21 cellular contexts compared by ENCODE assay signal in genomic region chr1:6084781-6085495, GRCh38. TPM values are rescaled to one million over a fixed set of nuclear protein-coding genes. Genes with fewer than 3 reads are reported as not detected.
A peak's percentile ranks its signal among the peaks of the same experiment; 100 is the strongest.
DNase-seq lines count a peak whose midpoint lies in the region; ATAC-seq, FAIRE-seq and TF ChIP-seq lines count a peak whose summit lies in the region.
"Had no signal": no experiment of that assay in that cellular context is flagged by ENCODE, and none has a peak within 500 bp of the region (broad histone marks: within the 10 kb centered on the region; RNA-seq: fewer than 3 reads in every experiment).

No MANE protein-coding gene starts in this region.

- peak overlapping the region; percentile 15 for H2AK9ac ChIP-seq in IMR-90 (replicated peaks; ENCODE audit: low read depth, low read length, poor library complexity)

- no peak overlapping the region for H3K18ac ChIP-seq in IMR-90 (ENCODE audit: low read depth, low read length)
- H3K18ac ChIP-seq in H1 (ENCODE audit: extremely low read depth, low read length) = no peak overlapping the region

- no peak overlapping the region for H3K23ac ChIP-seq in IMR-90 (ENCODE audit: low read depth, low read length)
- no peak overlapping the region for H3K23ac ChIP-seq in H1 (ENCODE audit: insufficient read length)

- H2BK120ac ChIP-seq in IMR-90 (ENCODE audit: low read depth, low read length) (no peak overlapping the region), H1 (replicated peaks; ENCODE audit: low read depth, low read length) (no peak overlapping the region)

- no peaks in the 10 kb centered on the region for H4K20me1 ChIP-seq in IMR-90 (ENCODE audit: insufficient read depth, low read length)
- no peaks in the 10 kb centered on the region for H4K20me1 ChIP-seq in H1 (replicated peaks in 1 of 2; ENCODE audit: control insufficient read depth in 1 of 2, insufficient read depth in 2 of 2, low read length in 2 of 2)

- no peaks in the 10 kb centered on the region for H3K79me2 ChIP-seq in H1 (ENCODE audit: control insufficient read depth in 1 of 2, insufficient read depth in 2 of 2, low read length in 2 of 2)

- no peak overlapping the region for H2BK20ac ChIP-seq in IMR-90 (ENCODE audit: low read depth, low read length)
- H2BK20ac ChIP-seq in H1 (ENCODE audit: low read length) = no peak overlapping the region

- no peak for FAIRE-seq in H1 (lab: Jason Lieb, UNC)
- FAIRE-seq: GM12892, GM19239 had no signal

- no peak for TF ChIP-seq RAD21 in IMR-90 (IDR thresholded peaks at IDR 0.05; ENCODE audit: low read length)
- TF ChIP-seq RAD21 in H1 (IDR thresholded peaks at IDR 0.05 in 1 of 2, conservative IDR thresholded peaks at IDR 0.05 in 1 of 2; ENCODE audit: low read depth in 2 of 2, low read length in 2 of 2) = no peak

- H3K56ac ChIP-seq in IMR-90 (ENCODE audit: extremely low read depth, insufficient read depth, low read length) (no peak overlapping the region), H1 (replicated peaks; ENCODE audit: insufficient read length, low read depth, low read length) (no peak overlapping the region)

- H3K79me1 ChIP-seq in IMR-90 (ENCODE audit: low read depth in 1 of 2, low read length in 2 of 2) = no peaks in the 10 kb centered on the region
- no peaks in the 10 kb centered on the region for H3K79me1 ChIP-seq in H1 (ENCODE audit: low read depth, low read length)

- CTCF ChIA-PET in IMR-90 (lab: Yijun Ruan, JAX) (no interaction called here), H1 (lab: Charles Lee; ENCODE audit: partially characterized antibody) (interaction anchor here (0.6 to 5.9 kb wide), 12 partner anchors 9 to 76 kb away, joined by 3 to 38 read pairs (median 4); no protein-coding TSS in a partner anchor)

- no peak overlapping the region for H2BK5ac ChIP-seq in IMR-90 (ENCODE audit: low read depth, low read length, poor library complexity, severe bottlenecking)
- no peak overlapping the region for H2BK5ac ChIP-seq in H1 (ENCODE audit: low read depth, low read length)

- TF ChIP-seq EP300 in H1 (IDR thresholded peaks at IDR 0.05; ENCODE audit: borderline replicate concordance in 1 of 2, low read depth in 2 of 2, low read length in 2 of 2) = no peak

- H3K4me1 ChIP-seq in IMR-90 (ENCODE audit: control insufficient read depth, insufficient read depth, low read length) = no peaks in the 10 kb centered on the region
- H3K4me1 ChIP-seq in H1 (replicated peaks in 1 of 4; ENCODE audit: control insufficient read depth in 3 of 4, insufficient read depth in 4 of 4, low read length in 3 of 4) = peaks cover 0 to 5% (median 2%) of the 10 kb centered on the region in 4 experiments; a peak in 3 of 7 replicates

- H3K4me2 ChIP-seq in IMR-90 (ENCODE audit: low read depth, low read length) (no peak overlapping the region), H1 (ENCODE audit: insufficient read depth in 1 of 2, low read depth in 2 of 2, low read length in 2 of 2) (no peak overlapping the region)
- H3K4me2 ChIP-seq: KMS-11 had no signal

- POLR2A ChIA-PET in IMR-90 (lab: Charles Lee; ENCODE audit: unreplicated experiment) (no interaction called here), H1 (lab: Charles Lee; ENCODE audit: partially characterized antibody) (interaction anchor here (1.0 kb wide), 1 partner anchor 9 kb away, joined by 3 read pairs; no protein-coding TSS in a partner anchor)

- no peak overlapping the region for H2BK12ac ChIP-seq in H1 (ENCODE audit: low read depth, low read length)

- dilution Hi-C loops in IMR-90 (cut with HindIII; ENCODE audit: low sequenced_read_pairs, unreplicated experiment) = no loop called here

- H3K4me3 ChIP-seq in IMR-90 (ENCODE audit: insufficient read depth, low read depth, low read length) = no peak overlapping the region
- no peak overlapping the region for H3K4me3 ChIP-seq in H1 (ENCODE audit: extremely low read depth in 1 of 4, insufficient read depth in 2 of 4, low read depth in 3 of 4, low read length in 4 of 4)

- H3K9ac ChIP-seq in IMR-90 (ENCODE audit: low read depth, low read length) = no peak overlapping the region
- H3K9ac ChIP-seq in H1 (replicated peaks in 1 of 4; ENCODE audit: extremely low read depth in 1 of 4, low read depth in 3 of 4, low read length in 3 of 4) = no peak overlapping the region
- H3K9ac ChIP-seq: KMS-11 had no signal

- 35% methylated on average over 5 of the region's 18 CpGs; no CpG with 5 or more reads in 1 of the 2 experiments for WGBS in IMR-90 (ENCODE audit: extremely low coverage in 2 of 2, insufficient read length in 1 of 2), 2 experiments
- 91% methylated on average over 18 of the region's 18 CpGs; no CpG with 5 or more reads in 1 of the 2 experiments for WGBS in H1 (ENCODE audit: extremely low coverage in 1 of 2, insufficient coverage in 1 of 2, insufficient read length in 1 of 2, insufficient replicate concordance in 2 of 2, low coverage in 1 of 2, low lambda C conversion rate in 2 of 2, missing lambda C conversion rate in 1 of 2), 2 experiments

- H2AFZ ChIP-seq in IMR-90 (replicated peaks; ENCODE audit: low read length, poor library complexity) (no peak overlapping the region), H1 (ENCODE audit: low read length) (no peak overlapping the region)

- no peaks in the 10 kb centered on the region for H3K9me3 ChIP-seq in IMR-90 (ENCODE audit: control insufficient read depth, insufficient read depth, low read length)
- no peaks in the 10 kb centered on the region for H3K9me3 ChIP-seq in H1 (ENCODE audit: insufficient read depth in 2 of 2, low read depth in 1 of 2, low read length in 1 of 2)

- no TSS peak for BruUV-seq in IMR-90 (replicated peaks; lab: Mats Ljungman, UMichigan)

- H2BK15ac ChIP-seq in IMR-90 (ENCODE audit: low read depth, low read length) (no peak overlapping the region), H1 (ENCODE audit: low read length) (no peak overlapping the region)

- no peak for DNase-seq in IMR-90
- peak; percentile 61 for DNase-seq in NCI-H2171 treated with DMSO at 0.1 percent for 48 hours (lab: John Stamatoyannopoulos, UW)
- no peak for DNase-seq in H1 (ENCODE audit: low read depth in 1 of 2, low spot score in 2 of 2)
- peak; percentile 45 for DNase-seq in retina
- DNase-seq in HT-29 (ENCODE audit: low spot score) = no peak
- DNase-seq in NOMO-1 (lab: John Stamatoyannopoulos, UW; ENCODE audit: unreplicated experiment in 2 of 2) = no peak
- no peak for DNase-seq in medulla oblongata (ENCODE audit: extremely low spot score)
- DNase-seq: DMS153, DND-41, MM.1S, NCI-H1694, NCI-H2081, NCI-H524 treated with DMSO at 0.1 percent for 48 hours, NCI-H774, SHP77 treated with DMSO at 0.1 percent for 48 hours had no signal

- H3K27me3 ChIP-seq in IMR-90 (ENCODE audit: control insufficient read depth, insufficient read depth, low read length) = peaks cover 29% of the 10 kb centered on the region
- 0 out of 7 replicates have a peak, but pooled peaks cover 0 to 2% (median 0%) of the 10 kb centered on the region in 4 experiments for H3K27me3 ChIP-seq in H1 (replicated peaks in 1 of 4; ENCODE audit: control insufficient read depth in 3 of 4, extremely low read depth in 1 of 4, insufficient read depth in 3 of 4, low read length in 3 of 4)

- H4K91ac ChIP-seq in IMR-90 (ENCODE audit: insufficient read depth, low read depth, low read length) = no peak overlapping the region
- no peak overlapping the region for H4K91ac ChIP-seq in H1 (replicated peaks; ENCODE audit: insufficient read length, low read length)

- intact Hi-C loops in IMR-90 (cut with micrococcal nuclease) = loop anchor here (2.0 kb wide), 1 partner anchor 32 kb away; no protein-coding TSS in a partner anchor

- H3K4ac ChIP-seq in IMR-90 (ENCODE audit: low read depth, low read length) (no peak overlapping the region), H1 (replicated peaks; ENCODE audit: insufficient read length, low read depth, low read length) (no peak overlapping the region)

- ATAC-seq in IMR-90 (ENCODE audit: low read depth) (no peak), HG03457 (IDR thresholded peaks at IDR 0.05; ENCODE audit: unreplicated experiment) (no peak)

- no peak overlapping the region for H4K8ac ChIP-seq in IMR-90 (ENCODE audit: low read depth in 2 of 2, low read length in 2 of 2)
- peak overlapping the region; percentile 46 for H4K8ac ChIP-seq in H1 (ENCODE audit: extremely low read depth, insufficient read depth, low read length)

- no peaks in the 10 kb centered on the region for H3K9me1 ChIP-seq in IMR-90 (ENCODE audit: insufficient read depth, low read length)

- TF ChIP-seq CTCF in IMR-90 (conservative IDR thresholded peaks at IDR 0.05; ENCODE audit: low read depth, low read length) = no peak
- TF ChIP-seq CTCF in H1 (IDR thresholded peaks at IDR 0.05; ENCODE audit: control extremely low read depth in 1 of 3, insufficient read depth in 1 of 3, low read depth in 1 of 3, low read length in 3 of 3) = no peak

- no peak overlapping the region for H2AK5ac ChIP-seq in IMR-90 (ENCODE audit: low read depth, low read length)
- no peak overlapping the region for H2AK5ac ChIP-seq in H1 (ENCODE audit: low read depth, low read length)

- H3K27ac ChIP-seq in IMR-90 (ENCODE audit: insufficient read depth, low read length) (no peak overlapping the region), H1 (ENCODE audit: low read depth, low read length) (no peak overlapping the region)
- H3K27ac ChIP-seq: C4-2B, KMS-11, RWPE1 had no signal

- no peaks in the 10 kb centered on the region for H3K23me2 ChIP-seq in H1 (ENCODE audit: low read depth, low read length)

- in situ Hi-C loops in IMR-90 (cut with MboI; ENCODE audit: low sequenced_read_pairs) = no loop called here

- TF ChIP-seq POLR2A in IMR-90 (IDR thresholded peaks at IDR 0.05; ENCODE audit: low read depth, low read length) (no peak), H1 (IDR thresholded peaks at IDR 0.05; ENCODE audit: control extremely low read depth in 1 of 2, low read depth in 2 of 2, low read length in 2 of 2) (no peak)

- H3K36me3 ChIP-seq in IMR-90 (ENCODE audit: control insufficient read depth, insufficient read depth, low read length) = no peaks in the 10 kb centered on the region
- H3K36me3 ChIP-seq in H1 (ENCODE audit: control insufficient read depth in 2 of 4, insufficient read depth in 4 of 4, low read length in 3 of 4) = no peaks in the 10 kb centered on the region

- no peak overlapping the region for H3K14ac ChIP-seq in IMR-90 (replicated peaks; ENCODE audit: low read depth, low read length)
- H3K14ac ChIP-seq in H1 (ENCODE audit: insufficient read length) = no peak overlapping the region

- H4K5ac ChIP-seq in IMR-90 (ENCODE audit: low read depth, low read length) = no peak overlapping the region
- H4K5ac ChIP-seq in H1 (ENCODE audit: insufficient read length, low read depth, low read length) = no peak overlapping the region

RNA-seq across cellular contexts. Expression of gene KCNAB2, which starts 39.2 kb away (rescaled TPM):
- total RNA-seq in IMR-90 (2012; rRNA removed) = 1.1 and 1.3 TPM in 2 replicates
- 4.2 and 4.7 TPM in 2 replicates for polyA plus RNA-seq in IMR-90 (2012; rRNA removed)
- 3.1 and 4.9 TPM in 2 replicates for polyA plus RNA-seq in IMR-90 (2012; cell fraction: cytosol; rRNA removed)
- 12.2 and 13.0 TPM in 2 replicates for polyA plus RNA-seq in IMR-90 (2012; cell fraction: nucleus; rRNA removed; ENCODE audit: low replicate concordance)
- total RNA-seq in H1 (2021; fragmentation: NEBNext Ultra II Directional; extraction: Animal tissue kit (Norgen Biotek cat#: 25700)) = 7.0 and 7.1 TPM in 2 replicates
- polyA plus RNA-seq in H1 (2011; rRNA removed) = 4.5 and 6.2 TPM in 2 replicates
- polyA plus RNA-seq in H1 (2011; cell fraction: cytosol; rRNA removed) = 5.9 TPM
- 19.4 TPM for polyA plus RNA-seq in H1 (2011; cell fraction: nucleus; rRNA removed)
- 7.0 to 8.9 TPM (median 7.3 TPM) in 4 replicates for polyA plus RNA-seq in H1 (2012, experiment 1 of 2)
- 5.2 TPM for polyA plus RNA-seq in H1 (2012, experiment 2 of 2)
- 2.9 TPM for polyA plus RNA-seq in H1 (2013, experiment 1 of 2)
- polyA plus RNA-seq in H1 (2013, experiment 2 of 2) = 2.9 TPM
- 3.6 and 4.9 TPM in 2 replicates for polyA minus RNA-seq in H1 (2011; rRNA and poly(A)+ RNA removed)
- polyA minus RNA-seq in H1 (2011; cell fraction: cytosol; rRNA and poly(A)+ RNA removed) = 5.2 TPM
- 6.5 TPM for polyA minus RNA-seq in H1 (2011; cell fraction: nucleus; rRNA and poly(A)+ RNA removed)
- total RNA-seq in HT-29 (2014; rRNA removed; shearing (Covaris generic)) = 3.9 and 4.7 TPM in 2 replicates

Comparison
In these comparisons a context has a peak if more than half of its experiments do, and no peak if none do; other contexts are left out.
1. DNase-seq: peak in NCI-H2171 treated with DMSO at 0.1 percent for 48 hours (single experiment) and retina (single experiment); none in IMR-90 (single experiment), H1 (0 of 2), HT-29 (single experiment), NOMO-1 (0 of 2) and medulla oblongata (single experiment).